1 cellular context compared by ENCODE assay signal in genomic region chr1:156657161-156657970, GRCh38.
A peak's percentile ranks its signal among the peaks of the same experiment; 100 is the strongest.
TF ChIP-seq lines count a peak whose summit lies in the region.

No MANE protein-coding gene starts in this region.

TF ChIP-seq in HCT116, 20 proteins besides CTCF, POLR2A, EP300 and RAD21:
- TF ChIP-seq YY1 (IDR thresholded peaks at IDR 0.05; ENCODE audit: extremely low read depth, insufficient replicate concordance, low read depth, low read length) (peak; percentile 10), SP1 (IDR thresholded peaks at IDR 0.05; ENCODE audit: low read depth) (no peak), POLR2AphosphoS5 (IDR thresholded peaks at IDR 0.05; ENCODE audit: low read depth, low read length) (peak; percentile 8; the same call in 1 of the 2 replicates), ZNF274 (IDR thresholded peaks at IDR 0.05; ENCODE audit: low read depth, low read length) (no peak), SIN3A (IDR thresholded peaks at IDR 0.05; ENCODE audit: low read depth) (no peak)
